ENCODE assay signal across 8 cellular contexts in genomic region chr2:158022888-158023287, GRCh38.
"Had no signal": no experiment of that assay in that cellular context is flagged by ENCODE, and none has a peak within 500 bp of the region (broad histone marks: within the 10 kb centered on the region; RNA-seq: fewer than 3 reads in every experiment).

No MANE protein-coding gene starts in this region.

- H3K27ac Mint-ChIP-seq: IgD-negative memory B cell had no signal

- H3K4me3 ChIP-seq: K562 had no signal

- DNase-seq: IMR-90, KBM-7, KG1 had no signal

- H3K4me3 Mint-ChIP-seq: IgD-negative memory B cell had no signal

- H3K9me3 Mint-ChIP-seq: IgD-negative memory B cell had no signal

- ATAC-seq: HepG2 had no signal

- H3K27ac ChIP-seq: HL-60, KMS-11 had no signal

- H3K36me3 Mint-ChIP-seq: IgD-negative memory B cell had no signal
